10 cellular contexts compared by ENCODE assay signal in the genomic region with DNA sequence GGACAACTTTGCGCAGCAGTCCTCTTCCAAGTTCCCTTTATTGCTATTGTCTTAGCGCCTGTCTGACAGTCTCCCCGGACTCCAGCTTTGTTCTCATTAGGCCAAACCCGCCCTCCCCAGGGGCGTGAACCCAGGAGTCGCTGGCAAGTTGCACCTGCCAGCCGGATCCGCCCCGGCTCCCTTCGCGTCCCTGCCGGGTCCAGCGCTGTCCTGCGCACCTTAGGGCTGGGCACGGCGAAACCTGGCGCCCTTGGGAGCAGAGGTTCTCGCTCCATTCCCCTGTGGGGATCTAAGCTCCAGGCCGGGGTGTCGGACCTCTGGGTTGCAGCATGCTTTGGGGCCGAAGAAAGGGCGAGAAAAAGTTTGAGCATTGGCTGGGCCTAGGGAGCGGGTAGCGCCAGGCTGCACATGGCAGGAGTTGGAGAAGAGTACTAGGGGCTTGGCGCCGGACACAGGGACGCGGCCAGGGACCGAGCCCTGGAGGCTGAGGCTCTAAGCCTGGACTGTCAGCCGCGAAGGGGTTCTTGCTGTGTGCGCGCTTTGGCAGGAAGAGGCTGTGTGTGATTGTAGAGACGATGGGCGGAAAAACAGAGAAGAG.
DNase-seq lines count a peak whose midpoint lies in the region; ATAC-seq, FAIRE-seq and TF ChIP-seq lines count a peak whose summit lies in the region.
"Had no signal": no experiment of that assay in that cellular context is flagged by ENCODE, and none has a peak within 500 bp of the region (broad histone marks: within the 10 kb centered on the region; RNA-seq: fewer than 3 reads in every experiment).

No MANE protein-coding gene starts in this region.

- H3K9me3 ChIP-seq in H1 (ENCODE audit: insufficient read depth in 2 of 2, low read depth in 1 of 2, low read length in 1 of 2) (no peaks in the 10 kb centered on the region), mucosa of descending colon (no peaks in the 10 kb centered on the region)

- TF ChIP-seq CTCF in 22Rv1 (IDR thresholded peaks at IDR 0.05) (no peak), H1 (IDR thresholded peaks at IDR 0.05; ENCODE audit: control extremely low read depth in 1 of 3, insufficient read depth in 1 of 3, low read depth in 1 of 3, low read length in 3 of 3) (no peak), mucosa of descending colon (IDR thresholded peaks at IDR 0.05) (no peak)

- no peaks in the 10 kb centered on the region for H3K79me2 ChIP-seq in H1 (ENCODE audit: control insufficient read depth in 1 of 2, insufficient read depth in 2 of 2, low read length in 2 of 2)

- H3K9me3 Mint-ChIP-seq in stimulated activated naive B cell treated with anti-CD40 and anti-IgM and Interleukin-4, amounts not matched to agents 10 μg/mL and 1 μg/mL and 100 μg/mL, for 72 hours: no peaks in the 10 kb centered on the region
- H3K9me3 Mint-ChIP-seq: activated T-helper 17 cell treated with anti-CD3 and anti-CD28 coated beads, Interleukin-2, amount 50 U/mL, for 72 hours had no signal

- H3K4me3 ChIP-seq in H1 (ENCODE audit: extremely low read depth in 1 of 4, insufficient read depth in 2 of 4, low read depth in 3 of 4, low read length in 4 of 4): peak overlapping the region; percentile 22 to 66 (median 56)
- H3K4me3 ChIP-seq in mucosa of descending colon: no peak overlapping the region

- H3K9ac ChIP-seq in H1 (replicated peaks in 1 of 4; ENCODE audit: extremely low read depth in 1 of 4, low read depth in 3 of 4, low read length in 3 of 4): no peak overlapping the region; a peak in 1 of 7 replicates

- peak overlapping the region; percentile 58 for H3K27ac ChIP-seq in 22Rv1
- H3K27ac ChIP-seq in H1 (ENCODE audit: low read depth, low read length): no peak overlapping the region

- TF ChIP-seq EP300 in H1 (IDR thresholded peaks at IDR 0.05; ENCODE audit: borderline replicate concordance in 1 of 2, low read depth in 2 of 2, low read length in 2 of 2): no peak

- H4K20me1 ChIP-seq in H1 (replicated peaks in 1 of 2; ENCODE audit: control insufficient read depth in 1 of 2, insufficient read depth in 2 of 2, low read length in 2 of 2): peaks cover 0 to 3% of the 10 kb centered on the region in 2 experiments

- TF ChIP-seq POLR2A in H1 (IDR thresholded peaks at IDR 0.05; ENCODE audit: control extremely low read depth in 1 of 2, low read depth in 2 of 2, low read length in 2 of 2): no peak

- H2BK5ac ChIP-seq in H1 (ENCODE audit: low read depth, low read length): no peak overlapping the region

- CTCF ChIA-PET in H1 (lab: Charles Lee; ENCODE audit: partially characterized antibody): interaction anchor here (0.9 to 1.4 kb wide), 4 partner anchors 56 to 764 kb away, joined by 3 to 4 read pairs (median 3); no protein-coding TSS in a partner anchor

- no peak overlapping the region for H2BK120ac ChIP-seq in H1 (replicated peaks; ENCODE audit: low read depth, low read length)

- H2AFZ ChIP-seq in H1 (ENCODE audit: low read length): no peak overlapping the region

- H3K79me1 ChIP-seq in H1 (ENCODE audit: low read depth, low read length): no peaks in the 10 kb centered on the region

- peaks cover 5 to 12% of the 10 kb centered on the region in 2 donors for H3K4me1 Mint-ChIP-seq in stimulated activated naive B cell treated with anti-CD40 and anti-IgM and Interleukin-4, amounts not matched to agents 10 μg/mL and 1 μg/mL and 100 μg/mL, for 72 hours
- H3K4me1 Mint-ChIP-seq: activated T-helper 17 cell treated with anti-CD3 and anti-CD28 coated beads, Interleukin-2, amount 50 U/mL, for 72 hours had no signal

- no peak for FAIRE-seq in H1 (lab: Jason Lieb, UNC)

- H3K27me3 ChIP-seq in H1 (replicated peaks in 1 of 4; ENCODE audit: control insufficient read depth in 3 of 4, extremely low read depth in 1 of 4, insufficient read depth in 3 of 4, low read length in 3 of 4): peaks cover 13 to 35% (median 29%) of the 10 kb centered on the region in 4 experiments

- H3K23me2 ChIP-seq in H1 (ENCODE audit: low read depth, low read length): peaks cover 17% of the 10 kb centered on the region

- no peak overlapping the region for H2BK15ac ChIP-seq in H1 (ENCODE audit: low read length)

- no peak overlapping the region for H4K5ac ChIP-seq in H1 (ENCODE audit: insufficient read length, low read depth, low read length)

- no peak overlapping the region for H2BK12ac ChIP-seq in H1 (ENCODE audit: low read depth, low read length)

- DNase-seq in H1 (ENCODE audit: low read depth in 1 of 2, low spot score in 2 of 2): peak in 1 of 2 experiments; percentile 58
- peak in 2 of 3 donors; percentile 28 to 50 for DNase-seq in mucosa of descending colon
- no peak for DNase-seq in AML-193 (lab: John Stamatoyannopoulos, UW)
- DNase-seq in stimulated activated naive B cell treated with anti-CD40 and anti-IgM and Interleukin-4, amounts not matched to agents 10 μg/mL and 1 μg/mL and 100 μg/mL, for 72 hours: no peak
- DNase-seq in hepatic stellate cell (ENCODE audit: low spot score): no peak
- DNase-seq: KBM-7 had no signal

- H3K14ac ChIP-seq in H1 (ENCODE audit: insufficient read length): no peak overlapping the region

- H3K4ac ChIP-seq in H1 (replicated peaks; ENCODE audit: insufficient read length, low read depth, low read length): no peak overlapping the region

- no peak overlapping the region for H3K23ac ChIP-seq in H1 (ENCODE audit: insufficient read length)

- H3K27ac Mint-ChIP-seq in stimulated activated naive B cell treated with anti-CD40 and anti-IgM and Interleukin-4, amounts not matched to agents 10 μg/mL and 1 μg/mL and 100 μg/mL, for 72 hours: no peak overlapping the region
- H3K27ac Mint-ChIP-seq: activated T-helper 17 cell treated with anti-CD3 and anti-CD28 coated beads, Interleukin-2, amount 50 U/mL, for 72 hours had no signal

- H3K36me3 Mint-ChIP-seq in stimulated activated naive B cell treated with anti-CD40 and anti-IgM and Interleukin-4, amounts not matched to agents 10 μg/mL and 1 μg/mL and 100 μg/mL, for 72 hours: peaks cover 2 to 3% of the 10 kb centered on the region in 2 donors

- peak overlapping the region; percentile 89 for H4K8ac ChIP-seq in H1 (ENCODE audit: extremely low read depth, insufficient read depth, low read length)

- no peak overlapping the region for H3K56ac ChIP-seq in H1 (replicated peaks; ENCODE audit: insufficient read length, low read depth, low read length)

- TF ChIP-seq RAD21 in H1 (IDR thresholded peaks at IDR 0.05 in 1 of 2, conservative IDR thresholded peaks at IDR 0.05 in 1 of 2; ENCODE audit: low read depth in 2 of 2, low read length in 2 of 2): no peak

- peaks cover 47 to 52% of the 10 kb centered on the region in 2 donors for H3K27me3 Mint-ChIP-seq in stimulated activated naive B cell treated with anti-CD40 and anti-IgM and Interleukin-4, amounts not matched to agents 10 μg/mL and 1 μg/mL and 100 μg/mL, for 72 hours

- H3K4me1 ChIP-seq in H1 (replicated peaks in 1 of 4; ENCODE audit: control insufficient read depth in 3 of 4, insufficient read depth in 4 of 4, low read length in 3 of 4): peaks cover 0 to 10% (median 4%) of the 10 kb centered on the region in 4 experiments; a peak in 5 of 7 replicates
- peaks cover 7% of the 10 kb centered on the region for H3K4me1 ChIP-seq in mucosa of descending colon (ENCODE audit: low read depth)

- 8% methylated on average over 33 of the region's 35 CpGs; no CpG with 5 or more reads in 1 of the 2 experiments for WGBS in H1 (ENCODE audit: extremely low coverage in 1 of 2, insufficient coverage in 1 of 2, insufficient read length in 1 of 2, insufficient replicate concordance in 2 of 2, low coverage in 1 of 2, low lambda C conversion rate in 2 of 2, missing lambda C conversion rate in 1 of 2), 2 experiments

- intact Hi-C loops in mucosa of descending colon (cut with DNase I, micrococcal nuclease): no loop called here

- H4K91ac ChIP-seq in H1 (replicated peaks; ENCODE audit: insufficient read length, low read length): no peak overlapping the region

- H2AK5ac ChIP-seq in H1 (ENCODE audit: low read depth, low read length): no peak overlapping the region

- POLR2A ChIA-PET in H1 (lab: Charles Lee; ENCODE audit: partially characterized antibody): interaction anchor here (0.5 kb wide), 1 partner anchor 646 kb away, joined by 3 read pairs; no protein-coding TSS in a partner anchor

- H3K4me3 Mint-ChIP-seq in stimulated activated naive B cell treated with anti-CD40 and anti-IgM and Interleukin-4, amounts not matched to agents 10 μg/mL and 1 μg/mL and 100 μg/mL, for 72 hours: peak overlapping the region in 1 of 2 donors; percentile 36
- H3K4me3 Mint-ChIP-seq: activated T-helper 17 cell treated with anti-CD3 and anti-CD28 coated beads, Interleukin-2, amount 50 U/mL, for 72 hours had no signal

- peak overlapping the region; percentile 81 to 89 for H3K4me2 ChIP-seq in H1 (ENCODE audit: insufficient read depth in 1 of 2, low read depth in 2 of 2, low read length in 2 of 2)

- H3K36me3 ChIP-seq in H1 (ENCODE audit: control insufficient read depth in 2 of 4, insufficient read depth in 4 of 4, low read length in 3 of 4): no peaks in the 10 kb centered on the region
- H3K36me3 ChIP-seq in mucosa of descending colon (ENCODE audit: low read depth): no peaks in the 10 kb centered on the region

- no peak overlapping the region for H3K18ac ChIP-seq in H1 (ENCODE audit: extremely low read depth, low read length)

- H2BK20ac ChIP-seq in H1 (ENCODE audit: low read length): no peak overlapping the region

- ATAC-seq in HG03354 (IDR thresholded peaks at IDR 0.05; ENCODE audit: poor library complexity, severe bottlenecking, unreplicated experiment): peak; percentile 18
- peak; percentile 79 for ATAC-seq in mucosa of descending colon
- no peak for ATAC-seq in HG02852 (IDR thresholded peaks at IDR 0.05; ENCODE audit: unreplicated experiment)
- ATAC-seq in stimulated activated naive B cell treated with anti-CD40 and anti-IgM and Interleukin-4, amounts not matched to agents 10 μg/mL and 1 μg/mL and 100 μg/mL, for 72 hours (replicated peaks): no peak
- ATAC-seq: activated T-helper 17 cell treated with anti-CD3 and anti-CD28 coated beads, Interleukin-2, amount 50 U/mL, for 72 hours had no signal

TF ChIP-seq in H1, 55 proteins besides CTCF, POLR2A, EP300 and RAD21 (continues in another document):
- TF ChIP-seq RNF2 (IDR thresholded peaks at IDR 0.05; ENCODE audit: borderline replicate concordance, low read depth, low read length, missing control alignments, poor library complexity, severe bottlenecking) (peak; percentile 63), SUZ12 (IDR thresholded peaks at IDR 0.05; ENCODE audit: low read length) (peak; percentile 34; the same call in 1 of the 2 replicates), EZH2 (IDR thresholded peaks at IDR 0.05; ENCODE audit: low read depth, low read length, severe bottlenecking) (peak; percentile 70), SIN3A (conservative IDR thresholded peaks at IDR 0.05 in 1 of 2, IDR thresholded peaks at IDR 0.05 in 1 of 2; ENCODE audit: low read depth in 1 of 2, low read length in 2 of 2) (0 out of 4 replicates have a peak, but pooled peaks of 1 of the 2 experiments have one; percentile 18), KDM4A (IDR thresholded peaks at IDR 0.05; ENCODE audit: low read depth, low read length, severe bottlenecking) (peak; percentile 71), TBP (IDR thresholded peaks at IDR 0.05; ENCODE audit: low read depth, low read length) (no peak)
- TF ChIP-seq, protein P1, sequence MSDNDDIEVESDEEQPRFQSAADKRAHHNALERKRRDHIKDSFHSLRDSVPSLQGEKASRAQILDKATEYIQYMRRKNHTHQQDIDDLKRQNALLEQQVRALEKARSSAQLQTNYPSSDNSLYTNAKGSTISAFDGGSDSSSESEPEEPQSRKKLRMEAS (IDR thresholded peaks at IDR 0.05): peak; percentile 73

Comparison
In these comparisons a context has a peak if more than half of its experiments do, and no peak if none do; other contexts are left out.
1. ATAC-seq: peak in HG03354 (single experiment) and mucosa of descending colon (single experiment); none in HG02852 (single experiment) and stimulated activated naive B cell treated with anti-CD40 and anti-IgM and Interleukin-4, amounts not matched to agents 10 μg/mL and 1 μg/mL and 100 μg/mL, for 72 hours (0 of 2).
2. DNase-seq: peak in mucosa of descending colon (2 of 3); none in AML-193 (0 of 2), stimulated activated naive B cell treated with anti-CD40 and anti-IgM and Interleukin-4, amounts not matched to agents 10 μg/mL and 1 μg/mL and 100 μg/mL, for 72 hours (single experiment) and hepatic stellate cell (single experiment).